Comparison of ENCODE assay signal across 8 cellular contexts in genomic region chr4:48270516-48270897, GRCh38. TPM values are rescaled to one million over a fixed set of nuclear protein-coding genes. Genes with fewer than 3 reads are reported as not detected.
DNase-seq lines count a peak whose midpoint lies in the region; ATAC-seq and TF ChIP-seq lines count a peak whose summit lies in the region.

No MANE protein-coding gene starts in this region.

- peak overlapping the region; percentile 96 for H3K4me2 ChIP-seq in skeletal muscle satellite cell (ENCODE audit: low read length)

- H3K36me3 Mint-ChIP-seq in T-cell (no peaks in the 10 kb centered on the region), glutamatergic neuron (ENCODE audit: unreplicated experiment) (no peaks in the 10 kb centered on the region)

- no peaks in the 10 kb centered on the region for H3K9me3 ChIP-seq in skeletal muscle satellite cell (replicated peaks; ENCODE audit: low read length)

- no peaks in the 10 kb centered on the region for H3K4me1 ChIP-seq in skeletal muscle satellite cell (ENCODE audit: control insufficient read depth, insufficient read depth, low read length)

- CTCF ChIA-PET in T-cell (lab: Charles Lee), result interaction anchor here in 1 of 2 donors (0.5 kb wide), 1 partner anchor 691 kb away, joined by 3 read pairs; no protein-coding TSS in a partner anchor

- DNase-seq in H7 (peak; percentile 17), T-cell (no peak), glutamatergic neuron (no peak), NCI-H2081 treated with DMSO at 0.1 percent for 48 hours (lab: John Stamatoyannopoulos, UW) (no peak), posterior cingulate gyrus (no peak), NCI-H1092 (lab: John Stamatoyannopoulos, UW) (no peak)

- no peaks in the 10 kb centered on the region for H3K9me3 Mint-ChIP-seq in T-cell
- H3K9me3 Mint-ChIP-seq in glutamatergic neuron (ENCODE audit: unreplicated experiment), result peaks cover 2% of the 10 kb centered on the region

- H3K27me3 ChIP-seq in H7 (ENCODE audit: control insufficient read depth, insufficient read depth, low read length) (peaks cover 1% of the 10 kb centered on the region; the same call in 1 of the 2 replicates), skeletal muscle satellite cell (ENCODE audit: control insufficient read depth, insufficient read depth, low read length) (no peaks in the 10 kb centered on the region)

- POLR2A ChIA-PET in T-cell (lab: Charles Lee), result no interaction called here

- peak overlapping the region; percentile 92 to 97 (median 94) for H3K4me3 Mint-ChIP-seq in T-cell
- H3K4me3 Mint-ChIP-seq in glutamatergic neuron (ENCODE audit: unreplicated experiment), result peak overlapping the region; percentile 43

- TF ChIP-seq CTCF in glutamatergic neuron (IDR thresholded peaks at IDR 0.05; ENCODE audit: partially characterized antibody, unreplicated experiment), result no peak

- H3K36me3 ChIP-seq in H7 (replicated peaks; ENCODE audit: control insufficient read depth, insufficient read depth, low read length) (no peaks in the 10 kb centered on the region), skeletal muscle satellite cell (ENCODE audit: insufficient read depth, low read length) (no peaks in the 10 kb centered on the region)

- peak overlapping the region; percentile 60 for H3K4me3 ChIP-seq in H7 (ENCODE audit: insufficient read depth, low read depth, low read length)
- peak overlapping the region; percentile 81 for H3K4me3 ChIP-seq in skeletal muscle satellite cell (ENCODE audit: low read length)

- intact Hi-C loops in posterior cingulate gyrus (cut with DNase I), result no loop called here

- H3K27me3 Mint-ChIP-seq in T-cell (no peaks in the 10 kb centered on the region), glutamatergic neuron (ENCODE audit: unreplicated experiment) (peaks cover 2% of the 10 kb centered on the region)

- no peak overlapping the region for H3K9ac ChIP-seq in skeletal muscle satellite cell (ENCODE audit: low read depth, low read length)

- ATAC-seq in T-cell (replicated peaks in 1 of 4), result no peak
- ATAC-seq in GM21447 (IDR thresholded peaks at IDR 0.05; ENCODE audit: unreplicated experiment), result no peak

- H3K27ac Mint-ChIP-seq in T-cell, result peak overlapping the region; percentile 37 to 71
- H3K27ac Mint-ChIP-seq in glutamatergic neuron (ENCODE audit: unreplicated experiment), result no peak overlapping the region

- peaks cover 17 to 19% (median 18%) of the 10 kb centered on the region in 3 donors for H3K4me1 Mint-ChIP-seq in T-cell
- H3K4me1 Mint-ChIP-seq in glutamatergic neuron (ENCODE audit: low read depth, unreplicated experiment), result no peaks in the 10 kb centered on the region

RNA-seq across cellular contexts. Expression of gene TEC, which starts 0.9 kb away (rescaled TPM):
- total RNA-seq in H7 (2014; rRNA removed; shearing (Covaris generic)), result 1.2 and 2.0 TPM in 2 replicates
- 1 to 10 TPM; 1.7 to 5.4 (median 2.5) TPM for total RNA-seq in T-cell
- total RNA-seq in glutamatergic neuron (ENCODE audit: unreplicated experiment), result 0.37 TPM
- 0.44 and 1.5 TPM in 2 replicates for total RNA-seq in skeletal muscle satellite cell (2012; rRNA removed)
